Comparison of ENCODE assay signal across 1 cellular context in the genomic region with DNA sequence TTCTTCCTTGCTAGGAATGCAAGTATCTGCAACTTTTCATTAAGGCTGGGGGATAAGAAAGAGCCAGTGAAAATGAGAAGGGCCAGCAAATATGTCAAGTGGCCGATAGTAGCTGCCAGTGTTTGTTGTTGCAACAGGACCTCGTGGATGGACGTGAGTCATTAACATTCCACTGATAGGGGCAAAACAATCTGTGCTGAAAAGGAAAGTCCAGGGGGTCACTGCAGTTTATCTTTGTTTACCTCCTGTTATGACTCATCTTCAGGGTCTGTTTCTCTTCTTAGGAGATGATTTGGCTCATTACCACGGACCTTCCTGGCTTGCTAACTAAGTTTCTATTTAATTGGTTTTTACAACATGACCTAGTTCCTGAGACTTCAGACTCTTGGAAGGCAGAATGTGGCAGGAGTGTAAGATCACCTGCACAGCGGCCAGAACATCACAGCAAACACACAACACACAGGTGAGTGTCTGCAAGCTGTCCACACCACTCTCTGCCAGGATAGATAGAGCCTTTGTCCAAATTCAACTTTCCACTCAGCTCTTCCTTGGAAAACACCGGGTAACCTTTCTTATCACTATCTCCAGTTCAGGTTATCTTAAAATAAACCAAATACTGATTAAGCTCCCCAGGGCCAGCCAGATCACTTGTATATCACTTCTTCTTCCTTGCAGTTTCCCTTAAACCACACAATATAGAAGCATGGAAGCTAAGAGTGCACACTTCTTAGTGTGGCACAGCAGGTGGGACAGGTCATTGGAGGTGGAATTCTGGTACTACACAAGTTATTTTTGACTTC.
TF ChIP-seq lines count a peak whose summit lies in the region.

No MANE protein-coding gene starts in this region.

TF ChIP-seq in HepG2, 621 proteins besides CTCF, POLR2A, EP300 and RAD21 (continued from another document and continues in another):
- TF ChIP-seq ZMYM2 (CRISPR knock-in tag; IDR thresholded peaks at IDR 0.05) (no peak), NR2F2 (IDR thresholded peaks at IDR 0.05; ENCODE audit: borderline replicate concordance, low read depth) (peak; percentile 57; the same call in 1 of the 2 replicates), ETS1 (CRISPR knock-in tag; IDR thresholded peaks at IDR 0.05) (no peak), ZFP90 (CRISPR knock-in tag; IDR thresholded peaks at IDR 0.05; ENCODE audit: borderline replicate concordance) (no peak), GABPA (IDR thresholded peaks at IDR 0.05; ENCODE audit: low read depth, low read length) (no peak), GABPA (CRISPR knock-in tag; IDR thresholded peaks at IDR 0.05; ENCODE audit: low read depth) (no peak), HOXA3 (CRISPR knock-in tag; IDR thresholded peaks at IDR 0.05) (peak; percentile 24; the same call in 1 of the 2 replicates), HNF4A (CRISPR knock-in tag; IDR thresholded peaks at IDR 0.05) (peak; percentile 75), ARNT2 (CRISPR knock-in tag; IDR thresholded peaks at IDR 0.05; ENCODE audit: low read depth) (no peak), ZNF800 (CRISPR knock-in tag; IDR thresholded peaks at IDR 0.05) (0 out of 2 replicates have a peak, but pooled peaks have one; percentile 48), NCOA2 (CRISPR knock-in tag; IDR thresholded peaks at IDR 0.05) (peak; percentile 86), GFI1 (CRISPR knock-in tag; IDR thresholded peaks at IDR 0.05; ENCODE audit: borderline replicate concordance) (peak; percentile 98), RORA (CRISPR knock-in tag; IDR thresholded peaks at IDR 0.05) (no peak), FOXP4 (CRISPR knock-in tag; IDR thresholded peaks at IDR 0.05) (peak; percentile 97), NFIC (IDR thresholded peaks at IDR 0.05; ENCODE audit: low read length) (peak; percentile 80; the same call in 1 of the 2 replicates), NFATC3 (CRISPR knock-in tag; IDR thresholded peaks at IDR 0.05) (no peak), ZNF75D (CRISPR knock-in tag; IDR thresholded peaks at IDR 0.05; ENCODE audit: borderline replicate concordance) (no peak), KDM2A (CRISPR knock-in tag; IDR thresholded peaks at IDR 0.05; ENCODE audit: borderline replicate concordance, low read depth) (0 out of 2 replicates have a peak, but pooled peaks have one; percentile 45), SMC3 (IDR thresholded peaks at IDR 0.05; ENCODE audit: low read length) (0 out of 2 replicates have a peak, but pooled peaks have one; percentile 2), HMGA1 (CRISPR knock-in tag; conservative IDR thresholded peaks at IDR 0.05) (no peak), DNMT3B (CRISPR knock-in tag; conservative IDR thresholded peaks at IDR 0.05) (0 out of 2 replicates have a peak, but pooled peaks have one; percentile 44), MAZ (IDR thresholded peaks at IDR 0.05; ENCODE audit: borderline replicate concordance, low read depth, low read length) (no peak), MAZ (CRISPR knock-in tag; IDR thresholded peaks at IDR 0.05; ENCODE audit: low read depth) (no peak), ZNF773 (CRISPR knock-in tag; IDR thresholded peaks at IDR 0.05; ENCODE audit: borderline replicate concordance) (no peak), TBX2 (CRISPR knock-in tag; IDR thresholded peaks at IDR 0.05; ENCODE audit: borderline replicate concordance) (peak; percentile 92), ZNF282 (IDR thresholded peaks at IDR 0.05; ENCODE audit: partially characterized antibody) (no peak), ZGPAT (CRISPR knock-in tag; IDR thresholded peaks at IDR 0.05) (peak; percentile 87), MAFK (conservative IDR thresholded peaks at IDR 0.05 in 1 of 2, IDR thresholded peaks at IDR 0.05 in 1 of 2; ENCODE audit: low read length in 2 of 2) (0 out of 4 replicates have a peak, but pooled peaks of 1 of the 2 experiments have one; percentile 6), SOX13 (IDR thresholded peaks at IDR 0.05) (no peak), SOX13 (CRISPR knock-in tag; conservative IDR thresholded peaks at IDR 0.05 in 1 of 2, IDR thresholded peaks at IDR 0.05 in 1 of 2) (peak in 1 of 2 experiments; percentile 82; a peak in 2 of 4 replicates), ATF7-NPFF (CRISPR knock-in tag; IDR thresholded peaks at IDR 0.05; ENCODE audit: low read depth) (no peak)
- TF ChIP-seq, protein P1, sequence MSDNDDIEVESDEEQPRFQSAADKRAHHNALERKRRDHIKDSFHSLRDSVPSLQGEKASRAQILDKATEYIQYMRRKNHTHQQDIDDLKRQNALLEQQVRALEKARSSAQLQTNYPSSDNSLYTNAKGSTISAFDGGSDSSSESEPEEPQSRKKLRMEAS (IDR thresholded peaks at IDR 0.05): peak; percentile 60; the same call in 1 of the 2 replicates
- TF ChIP-seq, protein P2, sequence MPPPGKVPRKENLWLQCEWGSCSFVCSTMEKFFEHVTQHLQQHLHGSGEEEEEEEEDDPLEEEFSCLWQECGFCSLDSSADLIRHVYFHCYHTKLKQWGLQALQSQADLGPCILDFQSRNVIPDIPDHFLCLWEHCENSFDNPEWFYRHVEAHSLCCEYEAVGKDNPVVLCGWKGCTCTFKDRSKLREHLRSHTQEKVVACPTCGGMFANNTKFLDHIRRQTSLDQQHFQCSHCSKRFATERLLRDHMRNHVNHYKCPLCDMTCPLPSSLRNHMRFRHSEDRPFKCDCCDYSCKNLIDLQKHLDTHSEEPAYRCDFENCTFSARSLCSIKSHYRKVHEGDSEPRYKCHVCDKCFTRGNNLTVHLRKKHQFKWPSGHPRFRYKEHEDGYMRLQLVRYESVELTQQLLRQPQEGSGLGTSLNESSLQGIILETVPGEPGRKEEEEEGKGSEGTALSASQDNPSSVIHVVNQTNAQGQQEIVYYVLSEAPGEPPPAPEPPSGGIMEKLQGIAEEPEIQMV (CRISPR knock-in tag; IDR thresholded peaks at IDR 0.05; ENCODE audit: low read depth): no peak
- TF ChIP-seq, protein P3, sequence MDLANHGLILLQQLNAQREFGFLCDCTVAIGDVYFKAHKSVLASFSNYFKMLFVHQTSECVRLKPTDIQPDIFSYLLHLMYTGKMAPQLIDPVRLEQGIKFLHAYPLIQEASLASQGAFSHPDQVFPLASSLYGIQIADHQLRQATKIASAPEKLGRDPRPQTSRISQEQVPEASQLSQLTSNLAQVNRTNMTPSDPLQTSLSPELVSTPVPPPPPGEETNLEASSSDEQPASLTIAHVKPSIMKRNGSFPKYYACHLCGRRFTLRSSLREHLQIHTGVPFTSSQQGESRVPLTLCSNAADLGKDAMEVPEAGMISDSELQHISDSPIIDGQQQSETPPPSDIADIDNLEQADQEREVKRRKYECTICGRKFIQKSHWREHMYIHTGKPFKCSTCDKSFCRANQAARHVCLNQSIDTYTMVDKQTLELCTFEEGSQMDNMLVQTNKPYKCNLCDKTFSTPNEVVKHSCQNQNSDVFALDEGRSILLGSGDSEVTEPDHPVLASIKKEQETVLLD (CRISPR knock-in tag; IDR thresholded peaks at IDR 0.05; ENCODE audit: low read depth): no peak
- TF ChIP-seq, protein P4, sequence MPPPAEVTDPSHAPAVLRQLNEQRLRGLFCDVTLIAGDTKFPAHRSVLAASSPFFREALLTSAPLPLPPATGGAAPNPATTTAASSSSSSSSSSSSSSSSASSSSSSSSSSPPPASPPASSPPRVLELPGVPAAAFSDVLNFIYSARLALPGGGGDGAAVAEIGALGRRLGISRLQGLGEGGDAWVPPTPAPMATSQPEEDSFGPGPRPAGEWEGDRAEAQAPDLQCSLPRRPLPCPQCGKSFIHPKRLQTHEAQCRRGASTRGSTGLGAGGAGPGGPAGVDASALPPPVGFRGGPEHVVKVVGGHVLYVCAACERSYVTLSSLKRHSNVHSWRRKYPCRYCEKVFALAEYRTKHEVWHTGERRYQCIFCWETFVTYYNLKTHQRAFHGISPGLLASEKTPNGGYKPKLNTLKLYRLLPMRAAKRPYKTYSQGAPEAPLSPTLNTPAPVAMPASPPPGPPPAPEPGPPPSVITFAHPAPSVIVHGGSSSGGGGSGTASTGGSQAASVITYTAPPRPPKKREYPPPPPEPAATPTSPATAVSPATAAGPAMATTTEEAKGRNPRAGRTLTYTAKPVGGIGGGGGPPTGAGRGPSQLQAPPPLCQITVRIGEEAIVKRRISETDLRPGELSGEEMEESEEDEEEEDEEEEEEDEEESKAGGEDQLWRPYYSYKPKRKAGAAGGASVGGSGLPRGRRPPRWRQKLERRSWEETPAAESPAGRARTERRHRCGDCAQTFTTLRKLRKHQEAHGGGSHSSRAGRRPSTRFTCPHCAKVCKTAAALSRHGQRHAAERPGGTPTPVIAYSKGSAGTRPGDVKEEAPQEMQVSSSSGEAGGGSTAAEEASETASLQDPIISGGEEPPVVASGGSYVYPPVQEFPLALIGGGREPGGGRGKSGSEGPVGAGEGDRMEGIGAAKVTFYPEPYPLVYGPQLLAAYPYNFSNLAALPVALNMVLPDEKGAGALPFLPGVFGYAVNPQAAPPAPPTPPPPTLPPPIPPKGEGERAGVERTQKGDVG (CRISPR knock-in tag; IDR thresholded peaks at IDR 0.05; ENCODE audit: borderline replicate concordance): no peak
- TF ChIP-seq, protein P5, sequence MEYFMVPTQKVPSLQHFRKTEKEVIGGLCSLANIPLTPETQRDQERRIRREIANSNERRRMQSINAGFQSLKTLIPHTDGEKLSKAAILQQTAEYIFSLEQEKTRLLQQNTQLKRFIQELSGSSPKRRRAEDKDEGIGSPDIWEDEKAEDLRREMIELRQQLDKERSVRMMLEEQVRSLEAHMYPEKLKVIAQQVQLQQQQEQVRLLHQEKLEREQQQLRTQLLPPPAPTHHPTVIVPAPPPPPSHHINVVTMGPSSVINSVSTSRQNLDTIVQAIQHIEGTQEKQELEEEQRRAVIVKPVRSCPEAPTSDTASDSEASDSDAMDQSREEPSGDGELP (IDR thresholded peaks at IDR 0.05; ENCODE audit: borderline replicate concordance, low read depth): peak; percentile 35; the same call in 1 of the 2 replicates
- TF ChIP-seq, protein P6, sequence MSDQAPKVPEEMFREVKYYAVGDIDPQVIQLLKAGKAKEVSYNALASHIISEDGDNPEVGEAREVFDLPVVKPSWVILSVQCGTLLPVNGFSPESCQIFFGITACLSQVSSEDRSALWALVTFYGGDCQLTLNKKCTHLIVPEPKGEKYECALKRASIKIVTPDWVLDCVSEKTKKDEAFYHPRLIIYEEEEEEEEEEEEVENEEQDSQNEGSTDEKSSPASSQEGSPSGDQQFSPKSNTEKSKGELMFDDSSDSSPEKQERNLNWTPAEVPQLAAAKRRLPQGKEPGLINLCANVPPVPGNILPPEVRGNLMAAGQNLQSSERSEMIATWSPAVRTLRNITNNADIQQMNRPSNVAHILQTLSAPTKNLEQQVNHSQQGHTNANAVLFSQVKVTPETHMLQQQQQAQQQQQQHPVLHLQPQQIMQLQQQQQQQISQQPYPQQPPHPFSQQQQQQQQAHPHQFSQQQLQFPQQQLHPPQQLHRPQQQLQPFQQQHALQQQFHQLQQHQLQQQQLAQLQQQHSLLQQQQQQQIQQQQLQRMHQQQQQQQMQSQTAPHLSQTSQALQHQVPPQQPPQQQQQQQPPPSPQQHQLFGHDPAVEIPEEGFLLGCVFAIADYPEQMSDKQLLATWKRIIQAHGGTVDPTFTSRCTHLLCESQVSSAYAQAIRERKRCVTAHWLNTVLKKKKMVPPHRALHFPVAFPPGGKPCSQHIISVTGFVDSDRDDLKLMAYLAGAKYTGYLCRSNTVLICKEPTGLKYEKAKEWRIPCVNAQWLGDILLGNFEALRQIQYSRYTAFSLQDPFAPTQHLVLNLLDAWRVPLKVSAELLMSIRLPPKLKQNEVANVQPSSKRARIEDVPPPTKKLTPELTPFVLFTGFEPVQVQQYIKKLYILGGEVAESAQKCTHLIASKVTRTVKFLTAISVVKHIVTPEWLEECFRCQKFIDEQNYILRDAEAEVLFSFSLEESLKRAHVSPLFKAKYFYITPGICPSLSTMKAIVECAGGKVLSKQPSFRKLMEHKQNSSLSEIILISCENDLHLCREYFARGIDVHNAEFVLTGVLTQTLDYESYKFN (CRISPR knock-in tag; conservative IDR thresholded peaks at IDR 0.05): peak; percentile 85
